Comparison of ENCODE assay signal across 20 cellular contexts in the genomic region with DNA sequence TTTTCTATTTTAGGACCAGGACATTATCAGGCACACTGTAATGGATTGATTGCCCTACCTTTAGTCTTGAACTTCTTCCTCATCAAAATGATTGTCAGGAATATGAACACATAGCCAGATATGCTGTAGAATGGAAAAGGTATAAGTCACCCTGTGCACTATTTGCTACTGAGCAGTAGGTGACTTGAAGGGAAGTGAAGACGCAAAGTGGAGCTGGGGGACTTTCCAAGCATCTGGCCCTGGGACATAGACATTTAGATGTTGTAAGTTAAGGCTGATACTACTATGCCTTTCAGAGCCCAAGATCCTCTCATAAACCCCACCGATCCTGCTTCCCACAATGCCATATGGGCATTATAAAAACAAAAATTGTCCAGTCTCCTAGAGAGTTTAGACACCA.
"Had no signal": no experiment of that assay in that cellular context is flagged by ENCODE, and none has a peak within 500 bp of the region (broad histone marks: within the 10 kb centered on the region; RNA-seq: fewer than 3 reads in every experiment).

No MANE protein-coding gene starts in this region.

- H3K36me3 ChIP-seq: gastrocnemius medialis, sigmoid colon had no signal

- FAIRE-seq: bronchial epithelial cell, kidney had no signal

- H3K4me3 ChIP-seq: adrenal gland, gastrocnemius medialis, lung, sigmoid colon, upper lobe of right lung had no signal

- H3K27ac Mint-ChIP-seq: activated CD4-positive, alpha-beta T cell treated with anti-CD3 and anti-CD28 coated beads, Interleukin-2, amount 10 ng/mL, durations not matched to agents 7 days and 5 days; activated T-helper 1 cell treated with anti-CD3 and anti-CD28 coated beads, Interleukin-12 subunit alpha, Interleukin-12 subunit beta, Interleukin-2, Interleukin-4 antibody, amounts not matched to agents 30 ng/mL and 10 ng/mL and 1 ng/mL, durations not matched to agents 14 hours and 24 hours and 36 hours; mesothelial cell of epicardium; nephron had no signal

- H3K4me1 Mint-ChIP-seq: activated CD4-positive, alpha-beta T cell treated with anti-CD3 and anti-CD28 coated beads, Interleukin-2, amount 10 ng/mL, durations not matched to agents 7 days and 5 days; nephron had no signal

- H3K27me3 ChIP-seq: adrenal gland, gastrocnemius medialis, sigmoid colon, upper lobe of right lung had no signal

- H3K9me3 Mint-ChIP-seq: activated CD4-positive, alpha-beta T cell treated with anti-CD3 and anti-CD28 coated beads, Interleukin-2, amount 10 ng/mL, durations not matched to agents 7 days and 5 days; activated T-helper 1 cell treated with anti-CD3 and anti-CD28 coated beads, Interleukin-12 subunit alpha, Interleukin-12 subunit beta, Interleukin-2, Interleukin-4 antibody, amounts not matched to agents 30 ng/mL and 10 ng/mL and 1 ng/mL, durations not matched to agents 14 hours and 24 hours and 36 hours; mesothelial cell of epicardium; nephron had no signal

- H3K27ac ChIP-seq: adrenal gland, gastrocnemius medialis, sigmoid colon, upper lobe of right lung had no signal

- H3K4me3 Mint-ChIP-seq: activated CD4-positive, alpha-beta T cell treated with anti-CD3 and anti-CD28 coated beads, Interleukin-2, amount 10 ng/mL, durations not matched to agents 7 days and 5 days; activated T-helper 1 cell treated with anti-CD3 and anti-CD28 coated beads, Interleukin-12 subunit alpha, Interleukin-12 subunit beta, Interleukin-2, Interleukin-4 antibody, amounts not matched to agents 30 ng/mL and 10 ng/mL and 1 ng/mL, durations not matched to agents 14 hours and 24 hours and 36 hours; mesothelial cell of epicardium; nephron had no signal

- ATAC-seq: gastrocnemius medialis, left lobe of liver had no signal

- H3K9me3 ChIP-seq: adrenal gland, gastrocnemius medialis, sigmoid colon, upper lobe of right lung had no signal

- H3K4me1 ChIP-seq: adrenal gland, gastrocnemius medialis, sigmoid colon, upper lobe of right lung had no signal

- H3K36me3 Mint-ChIP-seq: mesothelial cell of epicardium had no signal

- H3K27me3 Mint-ChIP-seq: activated CD4-positive, alpha-beta T cell treated with anti-CD3 and anti-CD28 coated beads, Interleukin-2, amount 10 ng/mL, durations not matched to agents 7 days and 5 days had no signal

- DNase-seq: activated CD4-positive, alpha-beta T cell treated with anti-CD3 and anti-CD28 coated beads, Interleukin-2, amount 10 ng/mL, durations not matched to agents 7 days and 5 days; activated CD4-positive, CD25-positive, alpha-beta regulatory T cell; activated gamma-delta T cell treated with Interleukin-2 at 50 U/mL for 16 hours; adrenal gland; cerebellar nuclear complex; cortex of kidney; effector CD4-positive, alpha-beta T cell; gastrocnemius medialis; head of caudate nucleus; kidney; sigmoid colon; stimulated activated CD4-positive, alpha-beta T cell treated with anti-CD3 and anti-CD28 coated beads, Interleukin-4, amount 100 ng/mL, for 24 hours; stimulated activated naive CD4-positive, alpha-beta T cell had no signal
